ENCODE assay signal across 1 cellular context in genomic region chr1:53525595-53525994, GRCh38.
TF ChIP-seq lines count a peak whose summit lies in the region.

No MANE protein-coding gene starts in this region.

TF ChIP-seq in IMR-90, 13 proteins besides CTCF, POLR2A, EP300 and RAD21:
- TF ChIP-seq ELK1 (IDR thresholded peaks at IDR 0.05; ENCODE audit: borderline replicate concordance, low read depth, low read length) (no peak), SMC3 (IDR thresholded peaks at IDR 0.05; ENCODE audit: low read depth, low read length) (no peak), MXI1 (IDR thresholded peaks at IDR 0.05; ENCODE audit: borderline replicate concordance, low read depth, low read length) (no peak), MAZ (IDR thresholded peaks at IDR 0.05; ENCODE audit: borderline replicate concordance, low read depth, low read length) (no peak), USF2 (IDR thresholded peaks at IDR 0.05; ENCODE audit: low read depth, low read length) (no peak), NFE2L2 (IDR thresholded peaks at IDR 0.05; ENCODE audit: low read depth, low read length) (no peak), RCOR1 (IDR thresholded peaks at IDR 0.05; ENCODE audit: insufficient replicate concordance, low read length) (no peak), FOS (IDR thresholded peaks at IDR 0.05; ENCODE audit: low read depth, low read length) (no peak), RFX5 (IDR thresholded peaks at IDR 0.05; ENCODE audit: low read depth, low read length) (no peak)
